In genomic region chr17:46922804-46923635, GRCh38 we compare ENCODE assay signal across 1 cellular context.
TF ChIP-seq lines count a peak whose summit lies in the region.

Gene GOSR2, plus strand, starts transcription at chr17:46923160. Its CDS starts 33 bp downstream, at chr17:46923193.

TF ChIP-seq in HepG2, 621 proteins besides CTCF, POLR2A, EP300 and RAD21 (continued from another document and continues in another):
- TF ChIP-seq, protein P1, sequence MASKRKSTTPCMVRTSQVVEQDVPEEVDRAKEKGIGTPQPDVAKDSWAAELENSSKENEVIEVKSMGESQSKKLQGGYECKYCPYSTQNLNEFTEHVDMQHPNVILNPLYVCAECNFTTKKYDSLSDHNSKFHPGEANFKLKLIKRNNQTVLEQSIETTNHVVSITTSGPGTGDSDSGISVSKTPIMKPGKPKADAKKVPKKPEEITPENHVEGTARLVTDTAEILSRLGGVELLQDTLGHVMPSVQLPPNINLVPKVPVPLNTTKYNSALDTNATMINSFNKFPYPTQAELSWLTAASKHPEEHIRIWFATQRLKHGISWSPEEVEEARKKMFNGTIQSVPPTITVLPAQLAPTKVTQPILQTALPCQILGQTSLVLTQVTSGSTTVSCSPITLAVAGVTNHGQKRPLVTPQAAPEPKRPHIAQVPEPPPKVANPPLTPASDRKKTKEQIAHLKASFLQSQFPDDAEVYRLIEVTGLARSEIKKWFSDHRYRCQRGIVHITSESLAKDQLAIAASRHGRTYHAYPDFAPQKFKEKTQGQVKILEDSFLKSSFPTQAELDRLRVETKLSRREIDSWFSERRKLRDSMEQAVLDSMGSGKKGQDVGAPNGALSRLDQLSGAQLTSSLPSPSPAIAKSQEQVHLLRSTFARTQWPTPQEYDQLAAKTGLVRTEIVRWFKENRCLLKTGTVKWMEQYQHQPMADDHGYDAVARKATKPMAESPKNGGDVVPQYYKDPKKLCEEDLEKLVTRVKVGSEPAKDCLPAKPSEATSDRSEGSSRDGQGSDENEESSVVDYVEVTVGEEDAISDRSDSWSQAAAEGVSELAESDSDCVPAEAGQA (IDR thresholded peaks at IDR 0.05; ENCODE audit: low read depth), result peak; percentile 55; the same call in 1 of the 2 replicates
- TF ChIP-seq, protein P1 (CRISPR knock-in tag; IDR thresholded peaks at IDR 0.05; ENCODE audit: borderline replicate concordance), result peak; percentile 13; the same call in 1 of the 2 replicates
- TF ChIP-seq ZFX (CRISPR knock-in tag; IDR thresholded peaks at IDR 0.05; ENCODE audit: low read depth) (peak; percentile 99), ZFP36L1 (CRISPR knock-in tag; IDR thresholded peaks at IDR 0.05) (0 out of 2 replicates have a peak, but pooled peaks have one; percentile 35), ZBTB20 (CRISPR knock-in tag; IDR thresholded peaks at IDR 0.05; ENCODE audit: borderline replicate concordance, low read depth) (peak; percentile 97), AHR (CRISPR knock-in tag; IDR thresholded peaks at IDR 0.05) (peak; percentile 95), NONO (IDR thresholded peaks at IDR 0.05) (no peak), NONO (CRISPR knock-in tag; conservative IDR thresholded peaks at IDR 0.05) (peak; percentile 98), ZNF260 (CRISPR knock-in tag; IDR thresholded peaks at IDR 0.05; ENCODE audit: borderline replicate concordance, low read depth) (no peak; the same call in 1 of the 2 replicates), RNF2 (conservative IDR thresholded peaks at IDR 0.05; ENCODE audit: low read depth) (peak; percentile 80), ZNF720 (CRISPR knock-in tag; IDR thresholded peaks at IDR 0.05) (no peak; the same call in 1 of the 2 replicates), ZNF224 (CRISPR knock-in tag; IDR thresholded peaks at IDR 0.05) (peak; percentile 91; the same call in 1 of the 2 replicates), ERF (CRISPR knock-in tag; IDR thresholded peaks at IDR 0.05) (peak; percentile 96; the same call in 1 of the 2 replicates), SMARCC2 (IDR thresholded peaks at IDR 0.05) (no peak), ZNF282 (IDR thresholded peaks at IDR 0.05; ENCODE audit: partially characterized antibody) (no peak), PCBP2 (optimal IDR thresholded peaks at IDR 0.05; ENCODE audit: low read depth, low read length, poor library complexity, severe bottlenecking) (peak; percentile 42), ZNF230 (CRISPR knock-in tag; IDR thresholded peaks at IDR 0.05) (peak; percentile 98), ARID4A (CRISPR knock-in tag; IDR thresholded peaks at IDR 0.05; ENCODE audit: borderline replicate concordance) (peak; percentile 99), KDM2A (CRISPR knock-in tag; IDR thresholded peaks at IDR 0.05; ENCODE audit: borderline replicate concordance, low read depth) (peak; percentile 98), ZNF580 (CRISPR knock-in tag; IDR thresholded peaks at IDR 0.05; ENCODE audit: borderline replicate concordance, low read depth) (peak; percentile 98), MYPOP (CRISPR knock-in tag; IDR thresholded peaks at IDR 0.05) (peak; percentile 54; the same call in 1 of the 2 replicates), ZBTB4 (CRISPR knock-in tag; IDR thresholded peaks at IDR 0.05; ENCODE audit: borderline replicate concordance) (peak; percentile 91; the same call in 1 of the 2 replicates), ZNF367 (CRISPR knock-in tag; IDR thresholded peaks at IDR 0.05; ENCODE audit: borderline replicate concordance) (no peak), YEATS2 (CRISPR knock-in tag; IDR thresholded peaks at IDR 0.05; ENCODE audit: borderline replicate concordance) (peak; percentile 99), ZBTB44 (CRISPR knock-in tag; IDR thresholded peaks at IDR 0.05) (no peak; the same call in 1 of the 2 replicates), RBFOX2 (IDR thresholded peaks at IDR 0.05; ENCODE audit: low read depth, low read length) (peak; percentile 99), ZIK1 (CRISPR knock-in tag; IDR thresholded peaks at IDR 0.05; ENCODE audit: borderline replicate concordance, low read depth) (no peak; the same call in 1 of the 2 replicates), SAP130 (CRISPR knock-in tag; IDR thresholded peaks at IDR 0.05; ENCODE audit: low read depth) (peak; percentile 99), SETDB1 (CRISPR knock-in tag; IDR thresholded peaks at IDR 0.05; ENCODE audit: borderline replicate concordance) (0 out of 2 replicates have a peak, but pooled peaks have one; percentile 58), ZNF597 (CRISPR knock-in tag; IDR thresholded peaks at IDR 0.05) (no peak), KDM5B (CRISPR knock-in tag; IDR thresholded peaks at IDR 0.05; ENCODE audit: borderline replicate concordance) (peak; percentile 96)
- TF ChIP-seq, protein P2, sequence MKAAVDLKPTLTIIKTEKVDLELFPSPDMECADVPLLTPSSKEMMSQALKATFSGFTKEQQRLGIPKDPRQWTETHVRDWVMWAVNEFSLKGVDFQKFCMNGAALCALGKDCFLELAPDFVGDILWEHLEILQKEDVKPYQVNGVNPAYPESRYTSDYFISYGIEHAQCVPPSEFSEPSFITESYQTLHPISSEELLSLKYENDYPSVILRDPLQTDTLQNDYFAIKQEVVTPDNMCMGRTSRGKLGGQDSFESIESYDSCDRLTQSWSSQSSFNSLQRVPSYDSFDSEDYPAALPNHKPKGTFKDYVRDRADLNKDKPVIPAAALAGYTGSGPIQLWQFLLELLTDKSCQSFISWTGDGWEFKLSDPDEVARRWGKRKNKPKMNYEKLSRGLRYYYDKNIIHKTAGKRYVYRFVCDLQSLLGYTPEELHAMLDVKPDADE (CRISPR knock-in tag; IDR thresholded peaks at IDR 0.05), result no peak
- TF ChIP-seq, protein P3, sequence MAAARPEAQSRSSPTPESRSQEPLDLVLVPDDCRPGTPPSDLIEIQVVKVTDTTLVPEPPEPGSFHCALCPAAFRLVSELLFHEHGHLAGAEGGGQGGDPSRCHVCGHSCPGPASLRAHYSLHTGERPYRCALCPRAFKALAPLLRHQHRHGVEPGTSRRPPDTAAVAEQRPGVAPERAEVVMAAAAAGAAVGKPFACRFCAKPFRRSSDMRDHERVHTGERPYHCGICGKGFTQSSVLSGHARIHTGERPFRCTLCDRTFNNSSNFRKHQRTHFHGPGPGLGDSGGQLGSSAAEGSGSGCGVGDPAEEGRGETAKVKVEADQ (CRISPR knock-in tag; IDR thresholded peaks at IDR 0.05; ENCODE audit: borderline replicate concordance), result peak; percentile 82; the same call in 1 of the 2 replicates
